Comparison of ENCODE assay signal across 15 cellular contexts in the genomic region with DNA sequence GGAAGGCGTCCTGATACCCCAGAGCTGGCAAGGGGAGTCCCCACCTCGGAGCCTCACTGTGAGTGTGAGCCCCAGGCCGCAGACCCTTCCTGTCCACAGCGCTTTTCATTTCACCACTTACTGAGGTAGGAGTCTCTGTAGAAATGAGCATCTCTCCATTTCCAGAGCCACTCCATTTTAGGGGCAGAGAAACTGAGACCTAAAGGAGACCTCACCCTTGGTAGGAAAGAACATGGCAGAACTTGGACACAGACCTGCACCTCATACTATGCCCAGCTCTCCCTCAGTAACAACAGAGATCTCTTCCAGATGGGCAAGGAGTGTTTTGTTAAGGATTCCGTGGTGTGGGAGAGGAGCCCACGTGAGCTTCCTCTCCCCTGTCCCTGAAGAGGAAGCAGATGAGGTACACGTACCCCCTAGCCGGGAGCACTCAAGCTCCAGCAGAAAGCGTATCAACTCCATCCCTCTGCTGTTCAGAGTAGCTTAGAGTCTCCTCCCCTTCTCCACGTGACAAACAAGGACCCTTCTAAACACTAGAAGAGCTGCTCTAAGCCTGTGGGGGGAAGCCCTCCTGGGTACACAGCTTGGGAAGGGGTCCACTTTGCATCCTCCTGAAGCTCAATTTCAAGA. TPM values are rescaled to one million over a fixed set of nuclear protein-coding genes. Genes with fewer than 3 reads are reported as not detected.
DNase-seq lines count a peak whose midpoint lies in the region; ATAC-seq, FAIRE-seq and TF ChIP-seq lines count a peak whose summit lies in the region.
"Had no signal": no experiment of that assay in that cellular context is flagged by ENCODE, and none has a peak within 500 bp of the region (broad histone marks: within the 10 kb centered on the region; RNA-seq: fewer than 3 reads in every experiment).

No MANE protein-coding gene starts in this region.

- H3K27me3 ChIP-seq in H9 (ENCODE audit: insufficient read depth, low read length) (peaks cover 93% of the 10 kb centered on the region), astrocyte (ENCODE audit: insufficient read depth, low read length) (peaks cover 11% of the 10 kb centered on the region), mesendoderm (ENCODE audit: insufficient read depth, low read length, poor library complexity) (peaks cover 77% of the 10 kb centered on the region)

- no peaks in the 10 kb centered on the region for H3K36me3 ChIP-seq in astrocyte (ENCODE audit: insufficient read depth, low read length)
- no peaks in the 10 kb centered on the region for H3K36me3 ChIP-seq in mesendoderm (ENCODE audit: control insufficient read depth, insufficient read depth, low read length)

- H3K18ac ChIP-seq in H9 (ENCODE audit: insufficient read length, low read depth, low read length) (no peak overlapping the region), mesendoderm (ENCODE audit: low read length) (no peak overlapping the region)

- H3K4me2 ChIP-seq in H9 (ENCODE audit: insufficient read depth, insufficient read length, low read length) (peak overlapping the region; percentile 41), astrocyte (ENCODE audit: low read length) (no peak overlapping the region), mesendoderm (ENCODE audit: low read length) (peak overlapping the region; percentile 75)

- H3K36me3 Mint-ChIP-seq in H9 (ENCODE audit: insufficient read depth in 1 of 3, low read depth in 3 of 3) = no peaks in the 10 kb centered on the region; a peak in 2 of 7 replicates
- H3K36me3 Mint-ChIP-seq in astrocyte (ENCODE audit: low read depth, unreplicated experiment) = peaks cover 3% of the 10 kb centered on the region
- H3K36me3 Mint-ChIP-seq: natural killer cell treated with Interleukin-12 subunit alpha and Interleukin-12 subunit beta and Interleukin-15 and Interleukin-18, amount 100 ng/mL, for 72 hours had no signal

- no peak overlapping the region for H4K91ac ChIP-seq in H9 (ENCODE audit: insufficient read length, low read depth, low read length)

- H3K23ac ChIP-seq in H9 (ENCODE audit: insufficient read length, low read depth, low read length) = no peak overlapping the region
- H3K23ac ChIP-seq in mesendoderm (ENCODE audit: low read length) = no peak overlapping the region

- DNase-seq in CMK (ENCODE audit: low read depth) (peak; percentile 54), H9 (no peak), astrocyte (ENCODE audit: low read depth) (no peak), mesendoderm (no peak), D721Med (ENCODE audit: insufficient read length, low spot score) (no peak)
- DNase-seq: C1 segment of cervical spinal cord; effector CD4-positive, alpha-beta T cell; gastrocnemius medialis; NCI-H1694 treated with DMSO at 0.1 percent for 48 hours; SIG-M5 had no signal

- H3K9me3 Mint-ChIP-seq in H9 = peaks cover 3 to 6% of the 10 kb centered on the region in 2 experiments; a peak in 3 of 5 replicates
- no peaks in the 10 kb centered on the region for H3K9me3 Mint-ChIP-seq in astrocyte (ENCODE audit: unreplicated experiment)
- H3K9me3 Mint-ChIP-seq: natural killer cell treated with Interleukin-12 subunit alpha and Interleukin-12 subunit beta and Interleukin-15 and Interleukin-18, amount 100 ng/mL, for 72 hours had no signal

- H2AK5ac ChIP-seq in H9 (ENCODE audit: insufficient read length, low read length) = no peak overlapping the region
- H2AK5ac ChIP-seq in mesendoderm (ENCODE audit: low read length) = no peak overlapping the region

- H3K4me1 ChIP-seq in H9 (ENCODE audit: insufficient read depth, low read length) (peaks cover 3% of the 10 kb centered on the region; the same call in 1 of the 2 replicates), astrocyte (ENCODE audit: insufficient read depth, low read length) (peaks cover 28% of the 10 kb centered on the region), mesendoderm (ENCODE audit: control insufficient read depth, low read depth, low read length) (peaks cover 4% of the 10 kb centered on the region)

- H3K79me1 ChIP-seq in H9 (ENCODE audit: insufficient read depth, low read depth, low read length, poor library complexity, severe bottlenecking) (no peaks in the 10 kb centered on the region), mesendoderm (ENCODE audit: low read length) (no peaks in the 10 kb centered on the region)

- H3K14ac ChIP-seq in H9 (ENCODE audit: insufficient read depth, low read length) = no peak overlapping the region

- H4K5ac ChIP-seq in H9 (ENCODE audit: insufficient read length, low read depth, low read length) = no peak overlapping the region
- no peak overlapping the region for H4K5ac ChIP-seq in mesendoderm (ENCODE audit: low read length)

- no peak overlapping the region for H2BK120ac ChIP-seq in H9 (ENCODE audit: low read depth, low read length, poor library complexity, severe bottlenecking)
- no peak overlapping the region for H2BK120ac ChIP-seq in mesendoderm (ENCODE audit: low read depth, low read length)

- H3K27me3 Mint-ChIP-seq in H9 (ENCODE audit: low read depth) = peaks cover 66% of the 10 kb centered on the region
- H3K27me3 Mint-ChIP-seq in astrocyte (ENCODE audit: low read depth, unreplicated experiment) = peaks cover 59% of the 10 kb centered on the region

- H3K4me1 Mint-ChIP-seq in H9 = peaks cover 12 to 43% of the 10 kb centered on the region in 2 experiments
- H3K4me1 Mint-ChIP-seq in astrocyte (ENCODE audit: low read depth, unreplicated experiment) = peaks cover 21% of the 10 kb centered on the region

- H2AFZ ChIP-seq in H9 (ENCODE audit: low read length) (no peak overlapping the region), astrocyte (ENCODE audit: low read depth, low read length) (peak overlapping the region; percentile 49)

- no peaks in the 10 kb centered on the region for H3K79me2 ChIP-seq in H9 (ENCODE audit: insufficient read depth, low read length)
- no peaks in the 10 kb centered on the region for H3K79me2 ChIP-seq in astrocyte (ENCODE audit: insufficient read depth, low read length)
- H3K79me2 ChIP-seq in mesendoderm (ENCODE audit: control insufficient read depth, insufficient read depth, low read length) = no peaks in the 10 kb centered on the region

- no peak overlapping the region for H3K27ac Mint-ChIP-seq in H9
- H3K27ac Mint-ChIP-seq in astrocyte (ENCODE audit: unreplicated experiment) = no peak overlapping the region
- H3K27ac Mint-ChIP-seq: natural killer cell treated with Interleukin-12 subunit alpha and Interleukin-12 subunit beta and Interleukin-15 and Interleukin-18, amount 100 ng/mL, for 72 hours had no signal

- no peak for TF ChIP-seq CTCF in H9 (conservative IDR thresholded peaks at IDR 0.05)
- TF ChIP-seq CTCF in astrocyte (IDR thresholded peaks at IDR 0.05; ENCODE audit: insufficient read depth, low read depth, low read length) = no peak
- TF ChIP-seq CTCF in D721Med (IDR thresholded peaks at IDR 0.05; ENCODE audit: insufficient read depth, missing control alignments) = no peak

- H4K8ac ChIP-seq in H9 (replicated peaks; ENCODE audit: insufficient read length, low read depth, low read length) (no peak overlapping the region), mesendoderm (ENCODE audit: low read depth, low read length) (no peak overlapping the region)

- H3K56ac ChIP-seq in H9 (ENCODE audit: insufficient read length, low read depth, low read length) = no peak overlapping the region
- peak overlapping the region; percentile 42 for H3K56ac ChIP-seq in mesendoderm (ENCODE audit: low read length)

- H3T11ph ChIP-seq in H9 (ENCODE audit: low read length) = no peak overlapping the region

- no peaks in the 10 kb centered on the region for H4K20me1 ChIP-seq in H9 (ENCODE audit: control insufficient read depth, insufficient read depth, insufficient read length)
- no peaks in the 10 kb centered on the region for H4K20me1 ChIP-seq in astrocyte (ENCODE audit: insufficient read depth, low read length)

- H3K4ac ChIP-seq in H9 (ENCODE audit: low read depth, low read length) (no peak overlapping the region), mesendoderm (ENCODE audit: low read depth, low read length) (no peak overlapping the region)

- H2BK15ac ChIP-seq in H9 (ENCODE audit: low read depth, low read length) (no peak overlapping the region), mesendoderm (replicated peaks; ENCODE audit: low read depth) (no peak overlapping the region)

- peak overlapping the region in 1 of 2 experiments; percentile 74; a peak in 3 of 5 replicates for H3K4me3 Mint-ChIP-seq in H9
- H3K4me3 Mint-ChIP-seq in astrocyte (ENCODE audit: unreplicated experiment) = no peak overlapping the region
- H3K4me3 Mint-ChIP-seq: natural killer cell treated with Interleukin-12 subunit alpha and Interleukin-12 subunit beta and Interleukin-15 and Interleukin-18, amount 100 ng/mL, for 72 hours had no signal

- no peak overlapping the region for H2BK12ac ChIP-seq in H9 (ENCODE audit: insufficient read length, low read depth, low read length)

- H3K23me2 ChIP-seq in H9 (ENCODE audit: insufficient read length, low read depth, low read length, poor library complexity, severe bottlenecking) = peaks cover 3% of the 10 kb centered on the region

- H2BK5ac ChIP-seq in H9 (ENCODE audit: insufficient read length, low read length) = no peak overlapping the region
- H2BK5ac ChIP-seq in mesendoderm (ENCODE audit: low read length) = no peak overlapping the region

- H3K4me3 ChIP-seq in astrocyte (ENCODE audit: insufficient read depth, low read depth, low read length) (no peak overlapping the region), mesendoderm (ENCODE audit: low read length) (no peak overlapping the region)
- H3K4me3 ChIP-seq: gastrocnemius medialis had no signal

- H2BK20ac ChIP-seq in H9 (ENCODE audit: low read depth, low read length, poor library complexity, severe bottlenecking) = no peak overlapping the region

- H3K9ac ChIP-seq in H9 (ENCODE audit: extremely low read depth, insufficient read length, low read length) = no peak overlapping the region
- H3K9ac ChIP-seq in astrocyte (ENCODE audit: low read length) = no peak overlapping the region
- H3K9ac ChIP-seq in mesendoderm (ENCODE audit: low read length) = peak overlapping the region; percentile 51

- FAIRE-seq in astrocyte (lab: Jason Lieb, UNC) (no peak), D721Med (lab: Jason Lieb, UNC) (no peak)

- ATAC-seq in GM21367 (IDR thresholded peaks at IDR 0.05; ENCODE audit: unreplicated experiment) = no peak
- ATAC-seq in GM21528 (IDR thresholded peaks at IDR 0.05; ENCODE audit: low FRiP score, unreplicated experiment) = no peak
- no peak for ATAC-seq in HG02840 (IDR thresholded peaks at IDR 0.05; ENCODE audit: low FRiP score, unreplicated experiment)
- ATAC-seq: gastrocnemius medialis; natural killer cell treated with Interleukin-12 subunit alpha and Interleukin-12 subunit beta and Interleukin-15 and Interleukin-18, amount 100 ng/mL, for 72 hours had no signal

- H3K27ac ChIP-seq in H9 (ENCODE audit: insufficient read length, low read depth, low read length) (no peak overlapping the region), astrocyte (ENCODE audit: low read depth, low read length) (no peak overlapping the region), mesendoderm (ENCODE audit: low read depth, low read length) (no peak overlapping the region)
- H3K27ac ChIP-seq: gastrocnemius medialis had no signal

- no CpG with 5 or more reads among the region's 10 CpGs for WGBS in H9 (ENCODE audit: extremely low coverage, insufficient read length, low lambda C conversion rate)
- no CpG with 5 or more reads among the region's 10 CpGs for WGBS in mesendoderm (ENCODE audit: extremely low coverage, insufficient coverage, low lambda C conversion rate)

- no peaks in the 10 kb centered on the region for H3K9me3 ChIP-seq in H9 (ENCODE audit: control insufficient read depth, low read depth, low read length)
- no peaks in the 10 kb centered on the region for H3K9me3 ChIP-seq in astrocyte (ENCODE audit: insufficient read depth, low read depth, low read length)
- H3K9me3 ChIP-seq: gastrocnemius medialis had no signal

RNA-seq across cellular contexts. Expression of a gene that starts 0.5 kb away (rescaled TPM):
- total RNA-seq in H9 (2021) (not detected in 2 replicates), astrocyte (0.18 TPM in 1 of 2 replicates, not detected in the other)
- polyA plus RNA-seq in mesendoderm (2013, experiment 1 of 2) = not detected
- 0.07 TPM for polyA plus RNA-seq in mesendoderm (2013, experiment 2 of 2)
- total RNA-seq: natural killer cell treated with Interleukin-12 subunit alpha and Interleukin-12 subunit beta and Interleukin-15 and Interleukin-18, amount 100 ng/mL, for 72 hours had no signal

RNA-seq across cellular contexts. Expression of a gene that starts 9.5 kb away (rescaled TPM):
- 0.33 and 0.92 TPM in 2 replicates for total RNA-seq in H9 (2021)
- total RNA-seq in astrocyte = 9.4 and 22.0 TPM in 2 replicates
- polyA plus RNA-seq in mesendoderm (2013, experiment 1 of 2) = 0.21 TPM
- polyA plus RNA-seq in mesendoderm (2013, experiment 2 of 2) = 0.14 TPM

RNA-seq across cellular contexts. Expression of a gene that starts 12.8 kb away (rescaled TPM):
- total RNA-seq in H9 (2021) (6.4 and 7.0 TPM in 2 replicates), astrocyte (1.5 and 1.7 TPM in 2 replicates)
- 0.42 TPM for polyA plus RNA-seq in mesendoderm (2013, experiment 1 of 2)
- polyA plus RNA-seq in mesendoderm (2013, experiment 2 of 2) = 0.67 TPM
- total RNA-seq: kidney epithelial cell had no signal

RNA-seq across cellular contexts. Expression of a gene that starts 47.6 kb away (rescaled TPM):
- 14.5 and 18.1 TPM in 2 replicates for total RNA-seq in H9 (2021)
- 13.7 and 18.7 TPM in 2 replicates for total RNA-seq in astrocyte
- 10.6 TPM for polyA plus RNA-seq in mesendoderm (2013, experiment 1 of 2)
- polyA plus RNA-seq in mesendoderm (2013, experiment 2 of 2) = 10.4 TPM
